ENCODE assay signal across 1 cellular context in the genomic region with DNA sequence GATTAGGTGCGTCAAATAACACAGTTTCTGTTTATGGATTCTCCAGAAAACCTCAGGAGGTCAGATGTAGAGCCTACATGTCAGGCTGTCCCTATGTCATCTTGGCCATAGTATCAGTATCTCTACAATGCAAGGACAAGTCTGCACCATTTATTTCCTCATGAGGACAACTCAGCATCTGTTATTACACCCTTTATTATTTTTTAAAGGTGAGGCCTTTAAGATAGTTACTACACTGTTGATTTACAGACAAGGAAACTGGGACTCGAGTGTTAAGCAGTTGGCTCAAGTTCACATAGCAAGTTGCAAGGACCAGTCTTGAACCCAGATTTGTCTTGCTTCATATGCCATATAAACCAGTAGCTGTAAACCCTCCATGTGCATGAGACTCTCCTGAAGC.
TF ChIP-seq lines count a peak whose summit lies in the region.

No MANE protein-coding gene starts in this region.

TF ChIP-seq in HCT116, 20 proteins besides CTCF, POLR2A, EP300 and RAD21:
- TF ChIP-seq POLR2AphosphoS5 (IDR thresholded peaks at IDR 0.05; ENCODE audit: low read depth, low read length) (no peak), FOSL1 (IDR thresholded peaks at IDR 0.05; ENCODE audit: low read depth) (no peak), ZNF274 (IDR thresholded peaks at IDR 0.05; ENCODE audit: low read depth, low read length) (no peak), EGR1 (IDR thresholded peaks at IDR 0.05; ENCODE audit: low read depth) (no peak), EZH2phosphoT487 (IDR thresholded peaks at IDR 0.05; ENCODE audit: borderline replicate concordance) (no peak), JUND (IDR thresholded peaks at IDR 0.05) (no peak), SRF (IDR thresholded peaks at IDR 0.05; ENCODE audit: low read depth) (no peak), ZFX (IDR thresholded peaks at IDR 0.05) (no peak), CBX3 (IDR thresholded peaks at IDR 0.05; ENCODE audit: low read depth) (no peak), YY1 (IDR thresholded peaks at IDR 0.05; ENCODE audit: extremely low read depth, insufficient replicate concordance, low read depth, low read length) (no peak), ELF1 (IDR thresholded peaks at IDR 0.05; ENCODE audit: borderline replicate concordance, low read depth) (no peak), EZH2 (IDR thresholded peaks at IDR 0.05) (no peak), CEBPB (IDR thresholded peaks at IDR 0.05; ENCODE audit: low read depth) (no peak), TCF7L2 (IDR thresholded peaks at IDR 0.05; ENCODE audit: borderline replicate concordance, extremely low read depth, insufficient read depth, insufficient read length) (no peak), SIN3A (IDR thresholded peaks at IDR 0.05; ENCODE audit: low read depth) (no peak)
- TF ChIP-seq, protein P1, sequence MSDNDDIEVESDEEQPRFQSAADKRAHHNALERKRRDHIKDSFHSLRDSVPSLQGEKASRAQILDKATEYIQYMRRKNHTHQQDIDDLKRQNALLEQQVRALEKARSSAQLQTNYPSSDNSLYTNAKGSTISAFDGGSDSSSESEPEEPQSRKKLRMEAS (IDR thresholded peaks at IDR 0.05), result no peak
- TF ChIP-seq, protein P2, sequence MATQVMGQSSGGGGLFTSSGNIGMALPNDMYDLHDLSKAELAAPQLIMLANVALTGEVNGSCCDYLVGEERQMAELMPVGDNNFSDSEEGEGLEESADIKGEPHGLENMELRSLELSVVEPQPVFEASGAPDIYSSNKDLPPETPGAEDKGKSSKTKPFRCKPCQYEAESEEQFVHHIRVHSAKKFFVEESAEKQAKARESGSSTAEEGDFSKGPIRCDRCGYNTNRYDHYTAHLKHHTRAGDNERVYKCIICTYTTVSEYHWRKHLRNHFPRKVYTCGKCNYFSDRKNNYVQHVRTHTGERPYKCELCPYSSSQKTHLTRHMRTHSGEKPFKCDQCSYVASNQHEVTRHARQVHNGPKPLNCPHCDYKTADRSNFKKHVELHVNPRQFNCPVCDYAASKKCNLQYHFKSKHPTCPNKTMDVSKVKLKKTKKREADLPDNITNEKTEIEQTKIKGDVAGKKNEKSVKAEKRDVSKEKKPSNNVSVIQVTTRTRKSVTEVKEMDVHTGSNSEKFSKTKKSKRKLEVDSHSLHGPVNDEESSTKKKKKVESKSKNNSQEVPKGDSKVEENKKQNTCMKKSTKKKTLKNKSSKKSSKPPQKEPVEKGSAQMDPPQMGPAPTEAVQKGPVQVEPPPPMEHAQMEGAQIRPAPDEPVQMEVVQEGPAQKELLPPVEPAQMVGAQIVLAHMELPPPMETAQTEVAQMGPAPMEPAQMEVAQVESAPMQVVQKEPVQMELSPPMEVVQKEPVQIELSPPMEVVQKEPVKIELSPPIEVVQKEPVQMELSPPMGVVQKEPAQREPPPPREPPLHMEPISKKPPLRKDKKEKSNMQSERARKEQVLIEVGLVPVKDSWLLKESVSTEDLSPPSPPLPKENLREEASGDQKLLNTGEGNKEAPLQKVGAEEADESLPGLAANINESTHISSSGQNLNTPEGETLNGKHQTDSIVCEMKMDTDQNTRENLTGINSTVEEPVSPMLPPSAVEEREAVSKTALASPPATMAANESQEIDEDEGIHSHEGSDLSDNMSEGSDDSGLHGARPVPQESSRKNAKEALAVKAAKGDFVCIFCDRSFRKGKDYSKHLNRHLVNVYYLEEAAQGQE (IDR thresholded peaks at IDR 0.05; ENCODE audit: low read depth), result no peak
- TF ChIP-seq, protein P3, sequence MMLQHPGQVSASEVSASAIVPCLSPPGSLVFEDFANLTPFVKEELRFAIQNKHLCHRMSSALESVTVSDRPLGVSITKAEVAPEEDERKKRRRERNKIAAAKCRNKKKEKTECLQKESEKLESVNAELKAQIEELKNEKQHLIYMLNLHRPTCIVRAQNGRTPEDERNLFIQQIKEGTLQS (IDR thresholded peaks at IDR 0.05), result no peak
TF ChIP-seq in HCT116: peak in this region for 0.
